Comparison of ENCODE assay signal across 13 cellular contexts in the genomic region with DNA sequence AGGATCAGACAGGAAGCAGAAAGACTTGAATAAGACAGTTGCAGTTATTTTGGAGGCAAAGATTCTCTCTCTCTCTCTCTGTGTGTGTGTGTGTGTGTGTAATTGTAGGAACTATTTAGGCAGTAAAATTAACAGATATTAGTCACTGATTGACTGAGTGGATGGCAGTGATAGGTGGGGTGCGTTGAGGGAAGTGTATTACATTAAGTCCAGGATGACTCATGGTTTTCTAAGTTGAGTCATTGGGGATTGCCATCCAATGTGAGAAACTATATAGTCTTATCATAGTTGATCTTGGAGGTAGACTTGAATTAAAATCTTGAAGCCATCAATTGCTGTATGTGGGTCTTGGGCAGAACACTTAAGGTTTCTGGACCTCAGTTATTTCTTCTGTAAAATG.
DNase-seq lines count a peak whose midpoint lies in the region; ATAC-seq and TF ChIP-seq lines count a peak whose summit lies in the region.
"Had no signal": no experiment of that assay in that cellular context is flagged by ENCODE, and none has a peak within 500 bp of the region (broad histone marks: within the 10 kb centered on the region; RNA-seq: fewer than 3 reads in every experiment).

No MANE protein-coding gene starts in this region.

- no peak overlapping the region for H3K4me3 ChIP-seq in AG09309 (ENCODE audit: control insufficient read depth, low read depth, low read length)

- TF ChIP-seq CTCF in AG09309 (IDR thresholded peaks at IDR 0.05; ENCODE audit: control insufficient read depth, insufficient read depth, low read depth, low read length, missing control alignments) = no peak

- H3K4me3 Mint-ChIP-seq in T-helper 2 cell treated with Interferon-gamma antibody and Interleukin-4, amounts not matched to agents 5 μg/mL and 100 μg/mL, for 36 hours = no peak overlapping the region
- H3K4me3 Mint-ChIP-seq: activated CD4-positive, alpha-beta T cell treated with anti-CD3 and anti-CD28 coated beads, Interleukin-2, amount 10 ng/mL, durations not matched to agents 24 days and 14 days; CD4-positive, alpha-beta T cell had no signal

- peaks cover 5% of the 10 kb centered on the region for H3K9me3 Mint-ChIP-seq in T-helper 2 cell treated with Interferon-gamma antibody and Interleukin-4, amounts not matched to agents 5 μg/mL and 100 μg/mL, for 36 hours

- H3K4me1 Mint-ChIP-seq in T-helper 2 cell treated with Interferon-gamma antibody and Interleukin-4, amounts not matched to agents 5 μg/mL and 100 μg/mL, for 36 hours (ENCODE audit: low read depth) = no peaks in the 10 kb centered on the region
- H3K4me1 Mint-ChIP-seq: activated CD4-positive, alpha-beta T cell treated with anti-CD3 and anti-CD28 coated beads, Interleukin-2, amount 10 ng/mL, durations not matched to agents 24 days and 14 days had no signal

- DNase-seq in AG09309 (ENCODE audit: low read depth) = peak; percentile 38
- DNase-seq in epithelial cell of prostate (ENCODE audit: low read depth, low spot score) = peak; percentile 84
- no peak for DNase-seq in glomerular visceral epithelial cell (ENCODE audit: extremely low spot score)
- no peak for DNase-seq in T-helper 2 cell treated with Interferon-gamma antibody and Interleukin-4, amounts not matched to agents 5 μg/mL and 100 μg/mL, for 36 hours (ENCODE audit: low spot score)
- DNase-seq in NCI-H2107 (lab: John Stamatoyannopoulos, UW) = no peak
- DNase-seq in activated T-cell treated with anti-CD3 and anti-CD28 coated beads, Interleukin-2, amount 50 U/mL, for 1 hour = no peak
- DNase-seq: activated CD4-positive, alpha-beta T cell treated with anti-CD3 and anti-CD28 coated beads, Interleukin-2, amount 10 ng/mL, durations not matched to agents 24 days and 14 days; CD4-positive, alpha-beta T cell; glutamatergic neuron; NCI-H1092 treated with DMSO at 0.1 percent for 48 hours had no signal

- H3K36me3 Mint-ChIP-seq in T-helper 2 cell treated with Interferon-gamma antibody and Interleukin-4, amounts not matched to agents 5 μg/mL and 100 μg/mL, for 36 hours (ENCODE audit: low read depth) = no peaks in the 10 kb centered on the region

- no peaks in the 10 kb centered on the region for H3K27me3 Mint-ChIP-seq in T-helper 2 cell treated with Interferon-gamma antibody and Interleukin-4, amounts not matched to agents 5 μg/mL and 100 μg/mL, for 36 hours (ENCODE audit: low read depth)
- H3K27me3 Mint-ChIP-seq: activated CD4-positive, alpha-beta T cell treated with anti-CD3 and anti-CD28 coated beads, Interleukin-2, amount 10 ng/mL, durations not matched to agents 24 days and 14 days; CD4-positive, alpha-beta T cell had no signal

- ATAC-seq in GM19467 (IDR thresholded peaks at IDR 0.05; ENCODE audit: unreplicated experiment) (peak; percentile 72), HG03469 (IDR thresholded peaks at IDR 0.05; ENCODE audit: unreplicated experiment) (peak; percentile 44)
- ATAC-seq: Panc1 had no signal

- H3K27ac ChIP-seq in epithelial cell of prostate = no peak overlapping the region

- H3K27ac Mint-ChIP-seq in T-helper 2 cell treated with Interferon-gamma antibody and Interleukin-4, amounts not matched to agents 5 μg/mL and 100 μg/mL, for 36 hours = no peak overlapping the region
- H3K27ac Mint-ChIP-seq: activated CD4-positive, alpha-beta T cell treated with anti-CD3 and anti-CD28 coated beads, Interleukin-2, amount 10 ng/mL, durations not matched to agents 24 days and 14 days; CD4-positive, alpha-beta T cell had no signal

Comparison
In these comparisons a context has a peak if more than half of its experiments do, and no peak if none do; other contexts are left out.
1. DNase-seq: peak in AG09309 (single experiment) and epithelial cell of prostate (single experiment); none in glomerular visceral epithelial cell (single experiment), T-helper 2 cell treated with Interferon-gamma antibody and Interleukin-4, amounts not matched to agents 5 μg/mL and 100 μg/mL, for 36 hours (single experiment), NCI-H2107 (single experiment) and activated T-cell treated with anti-CD3 and anti-CD28 coated beads, Interleukin-2, amount 50 U/mL, for 1 hour (single experiment).